Comparison of ENCODE assay signal across 25 cellular contexts in the genomic region with DNA sequence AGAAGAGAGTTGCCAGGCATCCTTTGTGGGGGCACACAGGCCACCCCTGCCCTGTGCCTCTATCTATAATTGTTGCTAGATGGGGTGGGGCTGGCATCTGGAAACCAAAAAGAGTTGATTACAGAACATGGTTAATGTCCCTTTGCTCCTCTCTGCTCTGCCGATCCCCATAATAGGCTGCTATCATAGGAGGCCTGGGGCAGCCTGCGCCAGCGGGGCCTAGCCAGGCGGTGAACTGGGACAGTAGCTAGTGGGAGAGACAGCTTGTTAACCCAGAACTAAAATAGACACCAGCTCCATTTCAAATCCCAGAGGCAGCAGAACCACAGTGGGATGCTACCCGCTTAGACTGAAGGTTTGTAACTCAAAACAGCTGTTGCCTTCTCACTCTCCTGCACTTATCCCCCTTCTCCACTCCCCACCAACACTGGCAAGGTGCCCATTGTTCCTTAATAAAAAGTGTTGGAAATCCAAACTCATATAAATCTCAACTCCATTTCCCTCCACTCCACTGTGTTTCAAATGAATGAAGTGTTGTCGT.
A peak's percentile ranks its signal among the peaks of the same experiment; 100 is the strongest.
DNase-seq lines count a peak whose midpoint lies in the region; ATAC-seq, FAIRE-seq and TF ChIP-seq lines count a peak whose summit lies in the region.
"Had no signal": no experiment of that assay in that cellular context is flagged by ENCODE, and none has a peak within 500 bp of the region (broad histone marks: within the 10 kb centered on the region; RNA-seq: fewer than 3 reads in every experiment).

No MANE protein-coding gene starts in this region.

- intact Hi-C loops in kidney (cut with DNase I) (no loop called here), left colon (cut with DNase I, micrococcal nuclease) (no loop called here)

- no peak for FAIRE-seq in kidney (lab: Jason Lieb, UNC)
- FAIRE-seq: D721Med, GM18507 had no signal

- H3K4me1 ChIP-seq in kidney (ENCODE audit: control insufficient read depth in 1 of 2, insufficient read depth in 1 of 2, low read depth in 1 of 2, low read length in 2 of 2) (peaks cover 24 to 39% of the 10 kb centered on the region in 2 donors), subcutaneous abdominal adipose tissue (ENCODE audit: control insufficient read depth in 5 of 5, insufficient read depth in 5 of 5, low read length in 5 of 5) (peaks cover 4 to 52% (median 37%) of the 10 kb centered on the region in 5 donors)
- H3K4me1 ChIP-seq: uterus had no signal

- no peaks in the 10 kb centered on the region for H3K27me3 Mint-ChIP-seq in activated naive CD8-positive, alpha-beta T cell
- no peaks in the 10 kb centered on the region for H3K27me3 Mint-ChIP-seq in activated naive CD8-positive, alpha-beta T cell treated with anti-CD3 and anti-CD28 coated beads for 36 hours
- H3K27me3 Mint-ChIP-seq in mesothelial cell of epicardium (ENCODE audit: low read depth), result no peaks in the 10 kb centered on the region

- H3K9ac ChIP-seq in SK-N-MC (ENCODE audit: insufficient read length) (no peak overlapping the region), kidney (ENCODE audit: low read length in 2 of 2) (peak overlapping the region in 1 of 2 donors; percentile 1), subcutaneous abdominal adipose tissue (ENCODE audit: low read length in 5 of 5) (peak overlapping the region in 1 of 5 donors; percentile 23)

- peak overlapping the region; percentile 58 for H3K27ac Mint-ChIP-seq in activated naive CD8-positive, alpha-beta T cell
- no peak overlapping the region for H3K27ac Mint-ChIP-seq in activated naive CD8-positive, alpha-beta T cell treated with anti-CD3 and anti-CD28 coated beads for 36 hours
- no peak overlapping the region for H3K27ac Mint-ChIP-seq in mesothelial cell of epicardium
- H3K27ac Mint-ChIP-seq: T-helper 1 cell treated with Interleukin-12 subunit alpha and Interleukin-12 subunit beta and Interleukin-4 antibody, amounts not matched to agents 30 μg/mL and 1 μg/mL, for 36 hours had no signal

- no peak overlapping the region for H3K4me3 Mint-ChIP-seq in activated naive CD8-positive, alpha-beta T cell
- H3K4me3 Mint-ChIP-seq in activated naive CD8-positive, alpha-beta T cell treated with anti-CD3 and anti-CD28 coated beads for 36 hours, result no peak overlapping the region
- H3K4me3 Mint-ChIP-seq in mesothelial cell of epicardium, result no peak overlapping the region
- H3K4me3 Mint-ChIP-seq: T-helper 1 cell treated with Interleukin-12 subunit alpha and Interleukin-12 subunit beta and Interleukin-4 antibody, amounts not matched to agents 30 μg/mL and 1 μg/mL, for 36 hours had no signal

- H3K4me1 Mint-ChIP-seq in activated naive CD8-positive, alpha-beta T cell (ENCODE audit: low read depth), result peaks cover 7% of the 10 kb centered on the region
- H3K4me1 Mint-ChIP-seq in activated naive CD8-positive, alpha-beta T cell treated with anti-CD3 and anti-CD28 coated beads for 36 hours, result peaks cover 18% of the 10 kb centered on the region
- peaks cover 10% of the 10 kb centered on the region for H3K4me1 Mint-ChIP-seq in mesothelial cell of epicardium

- H3K27ac ChIP-seq in SK-N-MC (peak overlapping the region; percentile 71), kidney (ENCODE audit: low read depth in 2 of 2, low read length in 2 of 2) (peak overlapping the region; percentile 57 to 69), subcutaneous abdominal adipose tissue (ENCODE audit: low read depth, low read length) (peak overlapping the region; percentile 91)
- H3K27ac ChIP-seq: C4-2B, cardiac muscle cell, uterus had no signal

- no peak for DNase-seq in activated naive CD8-positive, alpha-beta T cell treated with anti-CD3 and anti-CD28 coated beads for 36 hours
- DNase-seq in SK-N-MC (ENCODE audit: low read depth, low spot score), result peak; percentile 6
- no peak for DNase-seq in kidney
- no peak for DNase-seq in left colon
- DNase-seq in midbrain (lab: John Stamatoyannopoulos, UW), result no peak
- no peak for DNase-seq in mesothelial cell of epicardium (ENCODE audit: low spot score in 2 of 2, unreplicated experiment in 2 of 2)
- DNase-seq: activated CD4-positive, alpha-beta T cell treated with anti-CD3 and anti-CD28 coated beads for 48 hours; amniotic stem cell; NCI-H1105; NCI-H2107; NCI-H524 treated with DMSO at 0.1 percent for 48 hours; occipital lobe; retina; SHP77; stimulated activated CD4-positive, alpha-beta T cell treated with anti-CD3 and anti-CD28 coated beads, Interleukin-15, amount 100 ng/mL, for 24 hours; substantia nigra; uterus had no signal

- no peaks in the 10 kb centered on the region for H3K9me3 ChIP-seq in SK-N-MC (ENCODE audit: low read depth, low read length)
- no peaks in the 10 kb centered on the region for H3K9me3 ChIP-seq in kidney (ENCODE audit: control insufficient read depth in 1 of 2, low read length in 2 of 2)
- no peaks in the 10 kb centered on the region for H3K9me3 ChIP-seq in subcutaneous abdominal adipose tissue (ENCODE audit: control insufficient read depth in 5 of 5, low read length in 5 of 5)
- H3K9me3 ChIP-seq: uterus had no signal

- no peaks in the 10 kb centered on the region for H3K9me3 Mint-ChIP-seq in activated naive CD8-positive, alpha-beta T cell (ENCODE audit: low read depth)
- H3K9me3 Mint-ChIP-seq in activated naive CD8-positive, alpha-beta T cell treated with anti-CD3 and anti-CD28 coated beads for 36 hours, result no peaks in the 10 kb centered on the region
- H3K9me3 Mint-ChIP-seq in mesothelial cell of epicardium, result no peaks in the 10 kb centered on the region
- H3K9me3 Mint-ChIP-seq: T-helper 1 cell treated with Interleukin-12 subunit alpha and Interleukin-12 subunit beta and Interleukin-4 antibody, amounts not matched to agents 30 μg/mL and 1 μg/mL, for 36 hours had no signal

- ATAC-seq in left colon, result no peak
- ATAC-seq: esophagus mucosa had no signal

- no peaks in the 10 kb centered on the region for H3K27me3 ChIP-seq in subcutaneous abdominal adipose tissue (ENCODE audit: control insufficient read depth in 5 of 5, insufficient read depth in 4 of 5, low read length in 5 of 5)
- H3K27me3 ChIP-seq: cardiac muscle cell, uterus had no signal

- H3K36me3 Mint-ChIP-seq in activated naive CD8-positive, alpha-beta T cell, result peaks cover 6% of the 10 kb centered on the region
- peaks cover 28% of the 10 kb centered on the region for H3K36me3 Mint-ChIP-seq in activated naive CD8-positive, alpha-beta T cell treated with anti-CD3 and anti-CD28 coated beads for 36 hours
- peaks cover 28% of the 10 kb centered on the region for H3K36me3 Mint-ChIP-seq in mesothelial cell of epicardium

- TF ChIP-seq CTCF in kidney (IDR thresholded peaks at IDR 0.05; ENCODE audit: borderline replicate concordance, extremely low read depth, insufficient read depth) (no peak), mesothelial cell of epicardium (IDR thresholded peaks at IDR 0.05; ENCODE audit: unreplicated experiment) (no peak)

- H3K36me3 ChIP-seq in SK-N-MC (ENCODE audit: insufficient read depth, low read length) (peaks cover 76% of the 10 kb centered on the region), kidney (ENCODE audit: control insufficient read depth in 1 of 2, insufficient read depth in 2 of 2, low read length in 2 of 2) (peaks cover 29 to 30% of the 10 kb centered on the region in 2 donors), subcutaneous abdominal adipose tissue (ENCODE audit: control insufficient read depth in 5 of 5, insufficient read depth in 5 of 5, low read length in 5 of 5) (peaks cover 7 to 67% (median 61%) of the 10 kb centered on the region in 5 donors)
- H3K36me3 ChIP-seq: uterus had no signal

- H3K4me3 ChIP-seq in SK-N-MC, result no peak overlapping the region
- no peak overlapping the region for H3K4me3 ChIP-seq in kidney (ENCODE audit: low read length in 2 of 2)
- H3K4me3 ChIP-seq in subcutaneous abdominal adipose tissue (ENCODE audit: low read depth in 1 of 5, low read length in 5 of 5), result no peak overlapping the region
- H3K4me3 ChIP-seq: cardiac muscle cell, uterus had no signal
